In the genomic region with DNA sequence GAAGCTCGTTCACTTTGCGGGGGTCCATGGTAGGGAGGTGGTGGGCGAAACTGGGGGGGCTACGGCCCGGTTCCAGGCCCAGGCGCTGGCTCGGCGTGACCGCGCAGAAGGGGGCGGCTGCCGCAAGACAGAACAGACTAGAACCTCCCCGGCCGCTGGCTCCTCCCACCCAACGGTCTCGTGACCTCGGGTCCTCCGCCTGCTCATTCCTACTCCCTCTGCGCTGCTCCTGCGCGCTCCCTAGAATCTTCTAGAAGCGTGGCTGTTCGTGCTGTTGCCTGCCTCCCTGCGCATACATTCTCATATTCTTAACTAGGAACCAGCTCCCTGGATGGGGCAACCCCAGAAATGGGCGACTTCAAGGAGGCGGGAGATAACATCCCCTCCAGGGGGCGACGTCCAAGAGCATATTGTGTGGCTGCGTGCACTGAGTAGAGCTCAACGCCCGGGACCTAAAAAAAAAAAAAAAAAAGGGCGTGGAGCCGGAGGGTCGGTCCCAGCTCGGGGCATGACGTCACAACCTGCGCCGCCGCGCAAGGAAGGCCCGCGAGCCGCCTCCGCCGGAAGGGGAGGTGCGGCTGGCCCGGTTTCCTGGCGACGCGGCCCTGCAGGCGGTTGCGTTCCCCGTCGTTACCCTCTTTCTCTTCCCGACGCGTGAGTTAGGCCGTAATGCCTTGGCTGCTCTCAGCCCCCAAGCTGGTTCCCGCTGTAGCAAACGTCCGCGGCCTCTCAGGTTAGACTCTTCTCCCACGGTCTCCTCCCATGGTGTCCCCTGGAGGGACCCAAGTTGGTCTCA, we compare ENCODE assay signal across 1 cellular context.
TF ChIP-seq lines count a peak whose summit lies in the region.

A gene (minus strand): TSS at position 127 of the 796 bp plus-strand sequence. CDS start 99 bp downstream, at position 28.
A gene (plus strand): TSS at position 636 of the 796 bp plus-strand sequence. CDS start 34 bp downstream, at position 670.

TF ChIP-seq in GM12878, 131 proteins besides CTCF, POLR2A, EP300 and RAD21 (continued from another document and continues in another):
- TF ChIP-seq, protein P1, sequence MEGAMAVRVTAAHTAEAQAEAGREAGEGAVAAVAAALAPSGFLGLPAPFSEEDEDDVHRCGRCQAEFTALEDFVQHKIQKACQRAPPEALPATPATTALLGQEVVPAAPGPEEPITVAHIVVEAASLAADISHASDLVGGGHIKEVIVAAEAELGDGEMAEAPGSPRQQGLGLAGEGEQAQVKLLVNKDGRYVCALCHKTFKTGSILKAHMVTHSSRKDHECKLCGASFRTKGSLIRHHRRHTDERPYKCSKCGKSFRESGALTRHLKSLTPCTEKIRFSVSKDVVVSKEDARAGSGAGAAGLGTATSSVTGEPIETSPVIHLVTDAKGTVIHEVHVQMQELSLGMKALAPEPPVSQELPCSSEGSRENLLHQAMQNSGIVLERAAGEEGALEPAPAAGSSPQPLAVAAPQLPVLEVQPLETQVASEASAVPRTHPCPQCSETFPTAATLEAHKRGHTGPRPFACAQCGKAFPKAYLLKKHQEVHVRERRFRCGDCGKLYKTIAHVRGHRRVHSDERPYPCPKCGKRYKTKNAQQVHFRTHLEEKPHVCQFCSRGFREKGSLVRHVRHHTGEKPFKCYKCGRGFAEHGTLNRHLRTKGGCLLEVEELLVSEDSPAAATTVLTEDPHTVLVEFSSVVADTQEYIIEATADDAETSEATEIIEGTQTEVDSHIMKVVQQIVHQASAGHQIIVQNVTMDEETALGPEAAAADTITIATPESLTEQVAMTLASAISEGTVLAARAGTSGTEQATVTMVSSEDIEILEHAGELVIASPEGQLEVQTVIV (IDR thresholded peaks at IDR 0.05; ENCODE audit: borderline replicate concordance, partially characterized antibody), result peak; percentile 48
- TF ChIP-seq SMAD5 (IDR thresholded peaks at IDR 0.05; ENCODE audit: low read depth), result peak; percentile 74
- TF ChIP-seq, protein P2, sequence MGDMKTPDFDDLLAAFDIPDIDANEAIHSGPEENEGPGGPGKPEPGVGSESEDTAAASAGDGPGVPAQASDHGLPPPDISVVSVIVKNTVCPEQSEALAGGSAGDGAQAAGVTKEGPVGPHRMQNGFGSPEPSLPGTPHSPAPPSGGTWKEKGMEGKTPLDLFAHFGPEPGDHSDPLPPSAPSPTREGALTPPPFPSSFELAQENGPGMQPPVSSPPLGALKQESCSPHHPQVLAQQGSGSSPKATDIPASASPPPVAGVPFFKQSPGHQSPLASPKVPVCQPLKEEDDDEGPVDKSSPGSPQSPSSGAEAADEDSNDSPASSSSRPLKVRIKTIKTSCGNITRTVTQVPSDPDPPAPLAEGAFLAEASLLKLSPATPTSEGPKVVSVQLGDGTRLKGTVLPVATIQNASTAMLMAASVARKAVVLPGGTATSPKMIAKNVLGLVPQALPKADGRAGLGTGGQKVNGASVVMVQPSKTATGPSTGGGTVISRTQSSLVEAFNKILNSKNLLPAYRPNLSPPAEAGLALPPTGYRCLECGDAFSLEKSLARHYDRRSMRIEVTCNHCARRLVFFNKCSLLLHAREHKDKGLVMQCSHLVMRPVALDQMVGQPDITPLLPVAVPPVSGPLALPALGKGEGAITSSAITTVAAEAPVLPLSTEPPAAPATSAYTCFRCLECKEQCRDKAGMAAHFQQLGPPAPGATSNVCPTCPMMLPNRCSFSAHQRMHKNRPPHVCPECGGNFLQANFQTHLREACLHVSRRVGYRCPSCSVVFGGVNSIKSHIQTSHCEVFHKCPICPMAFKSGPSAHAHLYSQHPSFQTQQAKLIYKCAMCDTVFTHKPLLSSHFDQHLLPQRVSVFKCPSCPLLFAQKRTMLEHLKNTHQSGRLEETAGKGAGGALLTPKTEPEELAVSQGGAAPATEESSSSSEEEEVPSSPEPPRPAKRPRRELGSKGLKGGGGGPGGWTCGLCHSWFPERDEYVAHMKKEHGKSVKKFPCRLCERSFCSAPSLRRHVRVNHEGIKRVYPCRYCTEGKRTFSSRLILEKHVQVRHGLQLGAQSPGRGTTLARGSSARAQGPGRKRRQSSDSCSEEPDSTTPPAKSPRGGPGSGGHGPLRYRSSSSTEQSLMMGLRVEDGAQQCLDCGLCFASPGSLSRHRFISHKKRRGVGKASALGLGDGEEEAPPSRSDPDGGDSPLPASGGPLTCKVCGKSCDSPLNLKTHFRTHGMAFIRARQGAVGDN (IDR thresholded peaks at IDR 0.05), result peak; percentile 70
- TF ChIP-seq CBX5 (IDR thresholded peaks at IDR 0.05; ENCODE audit: low read depth), result no peak
- 0 out of 3 replicates have a peak, but pooled peaks of 1 of the 2 experiments have one; percentile 17 for TF ChIP-seq EGR1 (IDR thresholded peaks at IDR 0.05; ENCODE audit: borderline replicate concordance in 1 of 2, low read depth in 2 of 2, low read length in 2 of 2)
- TF ChIP-seq, protein P3, sequence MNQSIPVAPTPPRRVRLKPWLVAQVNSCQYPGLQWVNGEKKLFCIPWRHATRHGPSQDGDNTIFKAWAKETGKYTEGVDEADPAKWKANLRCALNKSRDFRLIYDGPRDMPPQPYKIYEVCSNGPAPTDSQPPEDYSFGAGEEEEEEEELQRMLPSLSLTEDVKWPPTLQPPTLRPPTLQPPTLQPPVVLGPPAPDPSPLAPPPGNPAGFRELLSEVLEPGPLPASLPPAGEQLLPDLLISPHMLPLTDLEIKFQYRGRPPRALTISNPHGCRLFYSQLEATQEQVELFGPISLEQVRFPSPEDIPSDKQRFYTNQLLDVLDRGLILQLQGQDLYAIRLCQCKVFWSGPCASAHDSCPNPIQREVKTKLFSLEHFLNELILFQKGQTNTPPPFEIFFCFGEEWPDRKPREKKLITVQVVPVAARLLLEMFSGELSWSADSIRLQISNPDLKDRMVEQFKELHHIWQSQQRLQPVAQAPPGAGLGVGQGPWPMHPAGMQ (IDR thresholded peaks at IDR 0.05; ENCODE audit: borderline replicate concordance), result peak; percentile 96
- TF ChIP-seq, protein P4, sequence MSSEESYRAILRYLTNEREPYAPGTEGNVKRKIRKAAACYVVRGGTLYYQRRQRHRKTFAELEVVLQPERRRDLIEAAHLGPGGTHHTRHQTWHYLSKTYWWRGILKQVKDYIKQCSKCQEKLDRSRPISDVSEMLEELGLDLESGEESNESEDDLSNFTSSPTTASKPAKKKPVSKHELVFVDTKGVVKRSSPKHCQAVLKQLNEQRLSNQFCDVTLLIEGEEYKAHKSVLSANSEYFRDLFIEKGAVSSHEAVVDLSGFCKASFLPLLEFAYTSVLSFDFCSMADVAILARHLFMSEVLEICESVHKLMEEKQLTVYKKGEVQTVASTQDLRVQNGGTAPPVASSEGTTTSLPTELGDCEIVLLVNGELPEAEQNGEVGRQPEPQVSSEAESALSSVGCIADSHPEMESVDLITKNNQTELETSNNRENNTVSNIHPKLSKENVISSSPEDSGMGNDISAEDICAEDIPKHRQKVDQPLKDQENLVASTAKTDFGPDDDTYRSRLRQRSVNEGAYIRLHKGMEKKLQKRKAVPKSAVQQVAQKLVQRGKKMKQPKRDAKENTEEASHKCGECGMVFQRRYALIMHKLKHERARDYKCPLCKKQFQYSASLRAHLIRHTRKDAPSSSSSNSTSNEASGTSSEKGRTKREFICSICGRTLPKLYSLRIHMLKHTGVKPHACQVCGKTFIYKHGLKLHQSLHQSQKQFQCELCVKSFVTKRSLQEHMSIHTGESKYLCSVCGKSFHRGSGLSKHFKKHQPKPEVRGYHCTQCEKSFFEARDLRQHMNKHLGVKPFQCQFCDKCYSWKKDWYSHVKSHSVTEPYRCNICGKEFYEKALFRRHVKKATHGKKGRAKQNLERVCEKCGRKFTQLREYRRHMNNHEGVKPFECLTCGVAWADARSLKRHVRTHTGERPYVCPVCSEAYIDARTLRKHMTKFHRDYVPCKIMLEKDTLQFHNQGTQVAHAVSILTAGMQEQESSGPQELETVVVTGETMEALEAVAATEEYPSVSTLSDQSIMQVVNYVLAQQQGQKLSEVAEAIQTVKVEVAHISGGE (CRISPR knock-in tag; IDR thresholded peaks at IDR 0.05), result peak; percentile 55
- no peak for TF ChIP-seq ZNF274 (IDR thresholded peaks at IDR 0.05; ENCODE audit: insufficient read depth, insufficient read length)
- TF ChIP-seq MYB (IDR thresholded peaks at IDR 0.05; ENCODE audit: borderline replicate concordance, low read depth, low read length), result peak; percentile 87
- TF ChIP-seq HDGF (IDR thresholded peaks at IDR 0.05), result no peak
- TF ChIP-seq LARP7 (IDR thresholded peaks at IDR 0.05), result peak; percentile 65; the same call in 1 of the 2 replicates
- TF ChIP-seq, protein P5, sequence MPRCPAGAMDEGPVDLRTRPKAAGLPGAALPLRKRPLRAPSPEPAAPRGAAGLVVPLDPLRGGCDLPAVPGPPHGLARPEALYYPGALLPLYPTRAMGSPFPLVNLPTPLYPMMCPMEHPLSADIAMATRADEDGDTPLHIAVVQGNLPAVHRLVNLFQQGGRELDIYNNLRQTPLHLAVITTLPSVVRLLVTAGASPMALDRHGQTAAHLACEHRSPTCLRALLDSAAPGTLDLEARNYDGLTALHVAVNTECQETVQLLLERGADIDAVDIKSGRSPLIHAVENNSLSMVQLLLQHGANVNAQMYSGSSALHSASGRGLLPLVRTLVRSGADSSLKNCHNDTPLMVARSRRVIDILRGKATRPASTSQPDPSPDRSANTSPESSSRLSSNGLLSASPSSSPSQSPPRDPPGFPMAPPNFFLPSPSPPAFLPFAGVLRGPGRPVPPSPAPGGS (IDR thresholded peaks at IDR 0.05; ENCODE audit: borderline replicate concordance, insufficient read depth, low read depth, low read length, poor library complexity, severe bottlenecking), result no peak
- TF ChIP-seq MXI1 (IDR thresholded peaks at IDR 0.05; ENCODE audit: low read depth, low read length), result no peak; the same call in none of the 2 replicates
- TF ChIP-seq POU2F2 (IDR thresholded peaks at IDR 0.05; ENCODE audit: borderline replicate concordance, low read depth, low read length), result no peak
- no peak for TF ChIP-seq PAX5 (IDR thresholded peaks at IDR 0.05; ENCODE audit: borderline replicate concordance, low read depth, low read length)
- no peak for TF ChIP-seq FOXK2 (IDR thresholded peaks at IDR 0.05)
- no peak for TF ChIP-seq TBL1XR1 (IDR thresholded peaks at IDR 0.05; ENCODE audit: low read depth, low read length)
- no peak; the same call in 1 of the 2 replicates for TF ChIP-seq ASH2L (IDR thresholded peaks at IDR 0.05; ENCODE audit: borderline replicate concordance, low read depth)
- TF ChIP-seq, protein P6, sequence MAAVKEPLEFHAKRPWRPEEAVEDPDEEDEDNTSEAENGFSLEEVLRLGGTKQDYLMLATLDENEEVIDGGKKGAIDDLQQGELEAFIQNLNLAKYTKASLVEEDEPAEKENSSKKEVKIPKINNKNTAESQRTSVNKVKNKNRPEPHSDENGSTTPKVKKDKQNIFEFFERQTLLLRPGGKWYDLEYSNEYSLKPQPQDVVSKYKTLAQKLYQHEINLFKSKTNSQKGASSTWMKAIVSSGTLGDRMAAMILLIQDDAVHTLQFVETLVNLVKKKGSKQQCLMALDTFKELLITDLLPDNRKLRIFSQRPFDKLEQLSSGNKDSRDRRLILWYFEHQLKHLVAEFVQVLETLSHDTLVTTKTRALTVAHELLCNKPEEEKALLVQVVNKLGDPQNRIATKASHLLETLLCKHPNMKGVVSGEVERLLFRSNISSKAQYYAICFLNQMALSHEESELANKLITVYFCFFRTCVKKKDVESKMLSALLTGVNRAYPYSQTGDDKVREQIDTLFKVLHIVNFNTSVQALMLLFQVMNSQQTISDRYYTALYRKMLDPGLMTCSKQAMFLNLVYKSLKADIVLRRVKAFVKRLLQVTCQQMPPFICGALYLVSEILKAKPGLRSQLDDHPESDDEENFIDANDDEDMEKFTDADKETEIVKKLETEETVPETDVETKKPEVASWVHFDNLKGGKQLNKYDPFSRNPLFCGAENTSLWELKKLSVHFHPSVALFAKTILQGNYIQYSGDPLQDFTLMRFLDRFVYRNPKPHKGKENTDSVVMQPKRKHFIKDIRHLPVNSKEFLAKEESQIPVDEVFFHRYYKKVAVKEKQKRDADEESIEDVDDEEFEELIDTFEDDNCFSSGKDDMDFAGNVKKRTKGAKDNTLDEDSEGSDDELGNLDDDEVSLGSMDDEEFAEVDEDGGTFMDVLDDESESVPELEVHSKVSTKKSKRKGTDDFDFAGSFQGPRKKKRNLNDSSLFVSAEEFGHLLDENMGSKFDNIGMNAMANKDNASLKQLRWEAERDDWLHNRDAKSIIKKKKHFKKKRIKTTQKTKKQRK (IDR thresholded peaks at IDR 0.05; ENCODE audit: low read depth, low read length), result no peak
- no peak; the same call in 1 of the 2 replicates for TF ChIP-seq YY1 (IDR thresholded peaks at IDR 0.05; ENCODE audit: low read depth, low read length)
- TF ChIP-seq BACH1 (IDR thresholded peaks at IDR 0.05; ENCODE audit: borderline replicate concordance), result peak; percentile 56; the same call in 1 of the 2 replicates
- TF ChIP-seq EED (IDR thresholded peaks at IDR 0.05; ENCODE audit: low read depth), result no peak
- TF ChIP-seq, protein P7, sequence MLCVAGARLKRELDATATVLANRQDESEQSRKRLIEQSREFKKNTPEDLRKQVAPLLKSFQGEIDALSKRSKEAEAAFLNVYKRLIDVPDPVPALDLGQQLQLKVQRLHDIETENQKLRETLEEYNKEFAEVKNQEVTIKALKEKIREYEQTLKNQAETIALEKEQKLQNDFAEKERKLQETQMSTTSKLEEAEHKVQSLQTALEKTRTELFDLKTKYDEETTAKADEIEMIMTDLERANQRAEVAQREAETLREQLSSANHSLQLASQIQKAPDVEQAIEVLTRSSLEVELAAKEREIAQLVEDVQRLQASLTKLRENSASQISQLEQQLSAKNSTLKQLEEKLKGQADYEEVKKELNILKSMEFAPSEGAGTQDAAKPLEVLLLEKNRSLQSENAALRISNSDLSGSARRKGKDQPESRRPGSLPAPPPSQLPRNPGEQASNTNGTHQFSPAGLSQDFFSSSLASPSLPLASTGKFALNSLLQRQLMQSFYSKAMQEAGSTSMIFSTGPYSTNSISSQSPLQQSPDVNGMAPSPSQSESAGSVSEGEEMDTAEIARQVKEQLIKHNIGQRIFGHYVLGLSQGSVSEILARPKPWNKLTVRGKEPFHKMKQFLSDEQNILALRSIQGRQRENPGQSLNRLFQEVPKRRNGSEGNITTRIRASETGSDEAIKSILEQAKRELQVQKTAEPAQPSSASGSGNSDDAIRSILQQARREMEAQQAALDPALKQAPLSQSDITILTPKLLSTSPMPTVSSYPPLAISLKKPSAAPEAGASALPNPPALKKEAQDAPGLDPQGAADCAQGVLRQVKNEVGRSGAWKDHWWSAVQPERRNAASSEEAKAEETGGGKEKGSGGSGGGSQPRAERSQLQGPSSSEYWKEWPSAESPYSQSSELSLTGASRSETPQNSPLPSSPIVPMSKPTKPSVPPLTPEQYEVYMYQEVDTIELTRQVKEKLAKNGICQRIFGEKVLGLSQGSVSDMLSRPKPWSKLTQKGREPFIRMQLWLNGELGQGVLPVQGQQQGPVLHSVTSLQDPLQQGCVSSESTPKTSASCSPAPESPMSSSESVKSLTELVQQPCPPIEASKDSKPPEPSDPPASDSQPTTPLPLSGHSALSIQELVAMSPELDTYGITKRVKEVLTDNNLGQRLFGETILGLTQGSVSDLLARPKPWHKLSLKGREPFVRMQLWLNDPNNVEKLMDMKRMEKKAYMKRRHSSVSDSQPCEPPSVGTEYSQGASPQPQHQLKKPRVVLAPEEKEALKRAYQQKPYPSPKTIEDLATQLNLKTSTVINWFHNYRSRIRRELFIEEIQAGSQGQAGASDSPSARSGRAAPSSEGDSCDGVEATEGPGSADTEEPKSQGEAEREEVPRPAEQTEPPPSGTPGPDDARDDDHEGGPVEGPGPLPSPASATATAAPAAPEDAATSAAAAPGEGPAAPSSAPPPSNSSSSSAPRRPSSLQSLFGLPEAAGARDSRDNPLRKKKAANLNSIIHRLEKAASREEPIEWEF (IDR thresholded peaks at IDR 0.05; ENCODE audit: insufficient replicate concordance, low read depth, low read length), result no peak
- TF ChIP-seq ESRRA (IDR thresholded peaks at IDR 0.05; ENCODE audit: low read length), result no peak; the same call in 1 of the 2 replicates
- TF ChIP-seq RCOR1 (conservative IDR thresholded peaks at IDR 0.05; ENCODE audit: low read depth, low read length), result 0 out of 2 replicates have a peak, but pooled peaks have one; percentile 31
